In genomic region chr4:54268151-54268550, GRCh38 we compare ENCODE assay signal across 18 cellular contexts. TPM values are rescaled to one million over a fixed set of nuclear protein-coding genes. Genes with fewer than 3 reads are reported as not detected.
DNase-seq lines count a peak whose midpoint lies in the region; ATAC-seq, FAIRE-seq and TF ChIP-seq lines count a peak whose summit lies in the region.
"Had no signal": no experiment of that assay in that cellular context is flagged by ENCODE, and none has a peak within 500 bp of the region (broad histone marks: within the 10 kb centered on the region; RNA-seq: fewer than 3 reads in every experiment).

No MANE protein-coding gene starts in this region.

- intact Hi-C loops in IMR-90 (cut with micrococcal nuclease), result no loop called here
- intact Hi-C loops in sigmoid colon (cut with DNase I), result no loop called here
- intact Hi-C loops in left ventricle myocardium inferior (cut with micrococcal nuclease), result no loop called here

- DNase-seq in AG20443 (ENCODE audit: low spot score) (peak; percentile 32), IMR-90 (peak; percentile 79), bronchial epithelial cell (ENCODE audit: low read depth) (peak; percentile 31), foreskin fibroblast (peak; percentile 65 to 77), sigmoid colon (no peak), NCI-H2227 (lab: John Stamatoyannopoulos, UW; ENCODE audit: unreplicated experiment) (no peak), left ventricle myocardium inferior (no peak)
- DNase-seq: NCI-H1092 treated with DMSO at 0.1 percent for 48 hours; NCI-H1694; NCI-H2107; NCI-H69; NK-92 treated with Interleukin-12 subunit alpha and Interleukin-12 subunit beta, amount 100 ng/mL, for 24 hours; OCI-M1 had no signal

- no peak overlapping the region for H3K9ac ChIP-seq in IMR-90 (ENCODE audit: low read depth, low read length)
- H3K9ac ChIP-seq: BLaER1 treated with 17β-estradiol and CSF1 and Interleukin-3, amounts not matched to agents 10 nM and 100 nM had no signal

- H3K4me1 ChIP-seq in IMR-90 (ENCODE audit: control insufficient read depth, insufficient read depth, low read length) (peaks cover 8% of the 10 kb centered on the region), sigmoid colon (no peaks in the 10 kb centered on the region), left ventricle myocardium inferior (no peaks in the 10 kb centered on the region)

- H3K4me2 ChIP-seq in IMR-90 (ENCODE audit: low read depth, low read length), result no peak overlapping the region
- H3K4me2 ChIP-seq: BLaER1 treated with 17β-estradiol and CSF1 and Interleukin-3, amounts not matched to agents 10 nM and 100 nM had no signal

- TF ChIP-seq EP300 in sigmoid colon (IDR thresholded peaks at IDR 0.05), result no peak

- H3K14ac ChIP-seq in IMR-90 (replicated peaks; ENCODE audit: low read depth, low read length), result no peak overlapping the region; the same call in 1 of the 2 replicates

- no peak overlapping the region for H4K8ac ChIP-seq in IMR-90 (ENCODE audit: low read depth in 2 of 2, low read length in 2 of 2)

- CTCF ChIA-PET in IMR-90 (lab: Yijun Ruan, JAX), result no interaction called here

- H2BK15ac ChIP-seq in IMR-90 (ENCODE audit: low read depth, low read length), result no peak overlapping the region

- H3K9me3 ChIP-seq in IMR-90 (ENCODE audit: control insufficient read depth, insufficient read depth, low read length) (no peaks in the 10 kb centered on the region), sigmoid colon (no peaks in the 10 kb centered on the region), left ventricle myocardium inferior (replicated peaks) (no peaks in the 10 kb centered on the region)
- H3K9me3 ChIP-seq: BLaER1 treated with 17β-estradiol and CSF1 and Interleukin-3, amounts not matched to agents 10 nM and 100 nM had no signal

- no peak overlapping the region for H3K23ac ChIP-seq in IMR-90 (ENCODE audit: low read depth, low read length)

- FAIRE-seq in bronchial epithelial cell (lab: Jason Lieb, UNC), result no peak
- FAIRE-seq: GM18507, K562 had no signal

- H4K5ac ChIP-seq in IMR-90 (ENCODE audit: low read depth, low read length), result no peak overlapping the region

- no peak for TF ChIP-seq RAD21 in IMR-90 (IDR thresholded peaks at IDR 0.05; ENCODE audit: low read length)

- dilution Hi-C loops in IMR-90 (cut with HindIII; ENCODE audit: low sequenced_read_pairs, unreplicated experiment), result no loop called here

- TF ChIP-seq POLR2A in IMR-90 (IDR thresholded peaks at IDR 0.05; ENCODE audit: low read depth, low read length) (no peak), sigmoid colon (IDR thresholded peaks at IDR 0.05) (no peak)

- H3K79me1 ChIP-seq in IMR-90 (ENCODE audit: low read depth in 1 of 2, low read length in 2 of 2), result peaks cover 13 to 61% of the 10 kb centered on the region in 2 experiments

- H3K36me3 ChIP-seq in IMR-90 (ENCODE audit: control insufficient read depth, insufficient read depth, low read length) (peaks cover 79% of the 10 kb centered on the region), bronchial epithelial cell (ENCODE audit: control insufficient read depth, insufficient read depth, low read length) (no peaks in the 10 kb centered on the region), sigmoid colon (no peaks in the 10 kb centered on the region), left ventricle myocardium inferior (no peaks in the 10 kb centered on the region)
- H3K36me3 ChIP-seq: BLaER1 treated with 17β-estradiol and CSF1 and Interleukin-3, amounts not matched to agents 10 nM and 100 nM had no signal

- peak; percentile 41 for ATAC-seq in IMR-90 (ENCODE audit: low read depth)
- ATAC-seq in GM18909 (IDR thresholded peaks at IDR 0.05; ENCODE audit: poor library complexity, unreplicated experiment), result no peak
- ATAC-seq: HCT116, K562 had no signal

- H3K56ac ChIP-seq in IMR-90 (ENCODE audit: extremely low read depth, insufficient read depth, low read length), result no peak overlapping the region

- 0 out of 2 replicates have a peak overlapping the region, but pooled peaks have one; percentile 18 for H3K18ac ChIP-seq in IMR-90 (ENCODE audit: low read depth, low read length)

- no peak overlapping the region for H4K91ac ChIP-seq in IMR-90 (ENCODE audit: insufficient read depth, low read depth, low read length)

- no peak overlapping the region for H2AK9ac ChIP-seq in IMR-90 (replicated peaks; ENCODE audit: low read depth, low read length, poor library complexity)

- peaks cover 25% of the 10 kb centered on the region for H3K9me1 ChIP-seq in IMR-90 (ENCODE audit: insufficient read depth, low read length)

- H2BK120ac ChIP-seq in IMR-90 (ENCODE audit: low read depth, low read length), result no peak overlapping the region

- H2BK20ac ChIP-seq in IMR-90 (ENCODE audit: low read depth, low read length), result no peak overlapping the region

- no peak overlapping the region for H3K27ac ChIP-seq in IMR-90 (ENCODE audit: insufficient read depth, low read length)
- no peak overlapping the region for H3K27ac ChIP-seq in sigmoid colon
- no peak overlapping the region for H3K27ac ChIP-seq in left ventricle myocardium inferior (replicated peaks)
- H3K27ac ChIP-seq: BLaER1 treated with 17β-estradiol and CSF1 and Interleukin-3, amounts not matched to agents 10 nM and 100 nM had no signal

- no peak overlapping the region for H2AK5ac ChIP-seq in IMR-90 (ENCODE audit: low read depth, low read length)

- H4K20me1 ChIP-seq in IMR-90 (ENCODE audit: insufficient read depth, low read length), result peaks cover 39% of the 10 kb centered on the region
- H4K20me1 ChIP-seq: BLaER1 treated with 17β-estradiol and CSF1 and Interleukin-3, amounts not matched to agents 10 nM and 100 nM had no signal

- no peak for TF ChIP-seq CTCF in IMR-90 (conservative IDR thresholded peaks at IDR 0.05; ENCODE audit: low read depth, low read length)
- no peak for TF ChIP-seq CTCF in bronchial epithelial cell (IDR thresholded peaks at IDR 0.05; ENCODE audit: insufficient read depth, low read length, severe bottlenecking)
- no peak for TF ChIP-seq CTCF in foreskin fibroblast (IDR thresholded peaks at IDR 0.05; ENCODE audit: low read depth, low read length)
- no peak for TF ChIP-seq CTCF in sigmoid colon (IDR thresholded peaks at IDR 0.05)
- TF ChIP-seq CTCF in left ventricle myocardium inferior (IDR thresholded peaks at IDR 0.05; ENCODE audit: borderline replicate concordance), result no peak

- no peak overlapping the region for H2AFZ ChIP-seq in IMR-90 (replicated peaks; ENCODE audit: low read length, poor library complexity)

- in situ Hi-C loops in IMR-90 (cut with MboI; ENCODE audit: low sequenced_read_pairs), result no loop called here

- H3K4ac ChIP-seq in IMR-90 (ENCODE audit: low read depth, low read length), result no peak overlapping the region

- BruUV-seq in IMR-90 (replicated peaks; lab: Mats Ljungman, UMichigan), result no TSS peak

- no peak overlapping the region for H3K4me3 ChIP-seq in IMR-90 (ENCODE audit: insufficient read depth, low read depth, low read length)
- no peak overlapping the region for H3K4me3 ChIP-seq in bronchial epithelial cell (ENCODE audit: low read depth, low read length)
- no peak overlapping the region for H3K4me3 ChIP-seq in foreskin fibroblast (ENCODE audit: low read depth in 1 of 2, low read length in 2 of 2)
- H3K4me3 ChIP-seq in sigmoid colon, result no peak overlapping the region
- H3K4me3 ChIP-seq in left ventricle myocardium inferior, result no peak overlapping the region
- H3K4me3 ChIP-seq: BLaER1 treated with 17β-estradiol and CSF1 and Interleukin-3, amounts not matched to agents 10 nM and 100 nM; K562 had no signal

- no peak overlapping the region for H2BK5ac ChIP-seq in IMR-90 (ENCODE audit: low read depth, low read length, poor library complexity, severe bottlenecking)

- POLR2A ChIA-PET in IMR-90 (lab: Charles Lee; ENCODE audit: unreplicated experiment), result no interaction called here

- H3K27me3 ChIP-seq in IMR-90 (ENCODE audit: control insufficient read depth, insufficient read depth, low read length), result no peaks in the 10 kb centered on the region
- H3K27me3 ChIP-seq in bronchial epithelial cell (ENCODE audit: control insufficient read depth, insufficient read depth, low read length), result no peaks in the 10 kb centered on the region
- H3K27me3 ChIP-seq in sigmoid colon, result no peaks in the 10 kb centered on the region
- H3K27me3 ChIP-seq in left ventricle myocardium inferior (ENCODE audit: low read depth), result no peaks in the 10 kb centered on the region
- H3K27me3 ChIP-seq: BLaER1 treated with 17β-estradiol and CSF1 and Interleukin-3, amounts not matched to agents 10 nM and 100 nM had no signal

TF ChIP-seq in IMR-90, 13 proteins besides CTCF, POLR2A, EP300 and RAD21:
- TF ChIP-seq USF2 (IDR thresholded peaks at IDR 0.05; ENCODE audit: low read depth, low read length) (no peak), CEBPB (IDR thresholded peaks at IDR 0.05; ENCODE audit: low read depth, low read length) (0 out of 2 replicates have a peak, but pooled peaks have one; percentile 5), MAZ (IDR thresholded peaks at IDR 0.05; ENCODE audit: borderline replicate concordance, low read depth, low read length) (no peak), FOS (IDR thresholded peaks at IDR 0.05; ENCODE audit: low read depth, low read length) (peak; percentile 29; the same call in 1 of the 2 replicates)

RNA-seq across cellular contexts. Expression of gene PDGFRA, which starts 39.1 kb away (rescaled TPM):
- 157 and 168 TPM in 2 replicates for total RNA-seq in IMR-90 (2012; rRNA removed)
- 50.0 and 60.8 TPM in 2 replicates for polyA plus RNA-seq in IMR-90 (2012; rRNA removed)
- 17.1 and 26.5 TPM in 2 replicates for polyA plus RNA-seq in IMR-90 (2012; cell fraction: cytosol; rRNA removed)
- 16.4 and 107 TPM in 2 replicates for polyA plus RNA-seq in IMR-90 (2012; cell fraction: nucleus; rRNA removed; ENCODE audit: low replicate concordance)
- 0.26 and 2.1 TPM in 2 replicates for total RNA-seq in bronchial epithelial cell
- total RNA-seq in sigmoid colon, result 100 to 1,000 TPM; 170 to 222 (median 192) TPM
- 10 to 100 TPM in 1 of 3 donors, 1 to 10 TPM in 2; 3.2 to 25.1 (median 9.6) TPM for polyA plus RNA-seq in sigmoid colon
- 24.8 TPM for total RNA-seq in left ventricle myocardium inferior
- polyA plus RNA-seq: K562 had no signal

Comparison
In these comparisons a context has a peak if more than half of its experiments do, and no peak if none do; other contexts are left out.
1. DNase-seq: peak in AG20443 (single experiment), IMR-90 (single experiment), bronchial epithelial cell (single experiment) and foreskin fibroblast (2 of 2); none in sigmoid colon (single experiment), NCI-H2227 (single experiment) and left ventricle myocardium inferior (single experiment).